1 cellular context compared by ENCODE assay signal in genomic region chr2:58006256-58006951, GRCh38.
TF ChIP-seq lines count a peak whose summit lies in the region.

No MANE protein-coding gene starts in this region.

TF ChIP-seq in GM12878, 131 proteins besides CTCF, POLR2A, EP300 and RAD21 (continued from another document):
- TF ChIP-seq ESRRA (IDR thresholded peaks at IDR 0.05; ENCODE audit: low read length) (peak; percentile 37; the same call in 1 of the 2 replicates), IKZF2 (IDR thresholded peaks at IDR 0.05) (no peak), IRF3 (IDR thresholded peaks at IDR 0.05) (no peak), NR2C1 (IDR thresholded peaks at IDR 0.05) (peak; percentile 43)
